In genomic region chr5:142508630-142509425, GRCh38 we compare ENCODE assay signal across 14 cellular contexts.
DNase-seq lines count a peak whose midpoint lies in the region; ATAC-seq and TF ChIP-seq lines count a peak whose summit lies in the region.
"Had no signal": no experiment of that assay in that cellular context is flagged by ENCODE, and none has a peak within 500 bp of the region (broad histone marks: within the 10 kb centered on the region; RNA-seq: fewer than 3 reads in every experiment).

No MANE protein-coding gene starts in this region.

- no peak overlapping the region for H3K4me2 ChIP-seq in mesenchymal stem cell (ENCODE audit: low read length, poor library complexity, severe bottlenecking)

- POLR2A ChIA-PET in Panc1 (lab: Charles Lee) = interaction anchor here (0.6 kb wide), 1 partner anchor 204 kb away, joined by 6 read pairs; no protein-coding TSS in a partner anchor

- H3K9me3 ChIP-seq in Panc1 (ENCODE audit: control insufficient read depth, insufficient read depth, low read depth, low read length) (no peaks in the 10 kb centered on the region), mesenchymal stem cell (ENCODE audit: control insufficient read depth, low read length) (no peaks in the 10 kb centered on the region), BE2C (no peaks in the 10 kb centered on the region)

- 0 out of 2 replicates have a peak, but pooled peaks cover 3% of the 10 kb centered on the region for H3K4me1 ChIP-seq in Panc1 (ENCODE audit: control insufficient read depth, insufficient read depth, low read length)
- peaks cover 18% of the 10 kb centered on the region for H3K4me1 ChIP-seq in mesenchymal stem cell (ENCODE audit: control insufficient read depth, insufficient read depth, low read depth, low read length)
- peaks cover 11% of the 10 kb centered on the region for H3K4me1 ChIP-seq in BE2C

- no peak overlapping the region for H2AFZ ChIP-seq in mesenchymal stem cell (ENCODE audit: low read depth, low read length)

- no peak overlapping the region for H2BK5ac ChIP-seq in mesenchymal stem cell (ENCODE audit: low read depth, low read length, poor library complexity, severe bottlenecking)

- H3K4me3 ChIP-seq in Panc1 (ENCODE audit: low read depth in 2 of 2, low read length in 2 of 2) (no peak overlapping the region), mesenchymal stem cell (ENCODE audit: insufficient read depth in 1 of 2, low read depth in 1 of 2, low read length in 2 of 2) (no peak overlapping the region), BE2C (ENCODE audit: low read depth, low read length) (no peak overlapping the region)
- H3K4me3 ChIP-seq: lung had no signal

- H4K8ac ChIP-seq in mesenchymal stem cell (ENCODE audit: low read length) = no peak overlapping the region

- WGBS in mesenchymal stem cell = 40% methylated on average over 1 of the region's 3 CpGs

- no peak overlapping the region for H2BK15ac ChIP-seq in mesenchymal stem cell (ENCODE audit: low read depth, poor library complexity, severe bottlenecking)

- H3K79me1 ChIP-seq in mesenchymal stem cell (replicated peaks; ENCODE audit: low read length, poor library complexity, severe bottlenecking) = no peaks in the 10 kb centered on the region

- no peak overlapping the region for H3K14ac ChIP-seq in mesenchymal stem cell (ENCODE audit: low read length in 2 of 2)

- H3K9ac ChIP-seq in mesenchymal stem cell (ENCODE audit: low read length) = no peak overlapping the region

- DNase-seq in NCI-H2107 treated with DMSO at 0.1 percent for 48 hours (lab: John Stamatoyannopoulos, UW; ENCODE audit: unreplicated experiment) (peak; percentile 9), NCI-H2107 (lab: John Stamatoyannopoulos, UW) (no peak), NCI-H1436 (lab: John Stamatoyannopoulos, UW) (peak; percentile 76), Panc1 (ENCODE audit: low read depth, low spot score) (no peak), mesenchymal stem cell (no peak), BE2C (no peak), MV-4-11 (lab: John Stamatoyannopoulos, UW) (no peak)
- no peak for DNase-seq in activated CD8-positive, alpha-beta memory T cell treated with anti-CD3 and anti-CD28 coated beads, Interleukin-2, amount 50 U/mL, for 48 hours
- DNase-seq: 8988T; CD4-positive, alpha-beta T cell; GF-D8; NCI-H1105 treated with DMSO at 0.1 percent for 48 hours; T-helper 1 cell had no signal

- CTCF ChIA-PET in Panc1 (lab: Charles Lee) = interaction anchor here (0.7 kb wide), 1 partner anchor 31 kb away, joined by 3 read pairs; no protein-coding TSS in a partner anchor

- H3K4ac ChIP-seq in mesenchymal stem cell (ENCODE audit: low read depth in 1 of 2, low read length in 2 of 2) = peak overlapping the region in 1 of 2 experiments; percentile 24

- BruUV-seq in Panc1 (replicated peaks; lab: Mats Ljungman, UMichigan) = no TSS peak

- TF ChIP-seq CTCF in Panc1 (IDR thresholded peaks at IDR 0.05) (no peak), BE2C (IDR thresholded peaks at IDR 0.05; ENCODE audit: low read depth, low read length) (no peak)

- intact Hi-C loops in Panc1 (cut with micrococcal nuclease; ENCODE audit: unreplicated experiment) = no loop called here

- H3K23ac ChIP-seq in mesenchymal stem cell (ENCODE audit: low read length in 2 of 2) = no peak overlapping the region

- no peak overlapping the region for H4K91ac ChIP-seq in mesenchymal stem cell (ENCODE audit: low read length)

- no peaks in the 10 kb centered on the region for H3K27me3 ChIP-seq in Panc1 (ENCODE audit: control insufficient read depth, insufficient read depth, low read length)
- H3K27me3 ChIP-seq in mesenchymal stem cell (ENCODE audit: control insufficient read depth in 1 of 2, insufficient read depth in 1 of 2, low read length in 2 of 2) = no peaks in the 10 kb centered on the region
- H3K27me3 ChIP-seq in BE2C = no peaks in the 10 kb centered on the region

- H2BK120ac ChIP-seq in mesenchymal stem cell (ENCODE audit: low read depth, low read length) = no peak overlapping the region

- H2AK5ac ChIP-seq in mesenchymal stem cell (ENCODE audit: low read length, severe bottlenecking) = peak overlapping the region; percentile 68

- H3K18ac ChIP-seq in mesenchymal stem cell (ENCODE audit: low read depth in 1 of 2, low read length in 2 of 2) = peak overlapping the region in 1 of 2 experiments; percentile 34

- peak overlapping the region; percentile 15; the same call in 1 of the 2 replicates for H3K27ac ChIP-seq in Panc1 (ENCODE audit: low read length)
- no peak overlapping the region for H3K27ac ChIP-seq in mesenchymal stem cell (ENCODE audit: low read length, poor library complexity, severe bottlenecking)

- H2BK12ac ChIP-seq in mesenchymal stem cell (ENCODE audit: low read length in 2 of 2) = peak overlapping the region in 1 of 2 experiments; percentile 61

- in situ Hi-C loops in Panc1 (cut with HindIII; ENCODE audit: low pct_unique_long_range_greater_than_20kb, low sequenced_read_pairs) = no loop called here

- H3K36me3 ChIP-seq in Panc1 (ENCODE audit: control insufficient read depth, insufficient read depth, low read length) (no peaks in the 10 kb centered on the region), mesenchymal stem cell (ENCODE audit: control insufficient read depth in 1 of 2, insufficient read depth in 2 of 2, low read depth in 1 of 2, low read length in 2 of 2) (peaks cover 0 to 10% of the 10 kb centered on the region in 2 experiments), BE2C (no peaks in the 10 kb centered on the region)

- no peak for ATAC-seq in Panc1

Comparison
In these comparisons a context has a peak if more than half of its experiments do, and no peak if none do; other contexts are left out.
1. DNase-seq: peak in NCI-H2107 treated with DMSO at 0.1 percent for 48 hours (single experiment) and NCI-H1436 (single experiment); none in NCI-H2107 (single experiment), Panc1 (single experiment), mesenchymal stem cell (single experiment), BE2C (single experiment), MV-4-11 (single experiment) and activated CD8-positive, alpha-beta memory T cell treated with anti-CD3 and anti-CD28 coated beads, Interleukin-2, amount 50 U/mL, for 48 hours (single experiment).